9 cellular contexts compared by ENCODE assay signal in genomic region chr16:19086322-19087199, GRCh38. TPM values are rescaled to one million over a fixed set of nuclear protein-coding genes. Genes with fewer than 3 reads are reported as not detected.
DNase-seq lines count a peak whose midpoint lies in the region; ATAC-seq and TF ChIP-seq lines count a peak whose summit lies in the region.
"Had no signal": no experiment of that assay in that cellular context is flagged by ENCODE, and none has a peak within 500 bp of the region (broad histone marks: within the 10 kb centered on the region; RNA-seq: fewer than 3 reads in every experiment).

No MANE protein-coding gene starts in this region.

- DNase-seq in COLO668 (lab: John Stamatoyannopoulos, UW; ENCODE audit: unreplicated experiment) = peak; percentile 92
- peak; percentile 82 for DNase-seq in GM20000 (ENCODE audit: low spot score)
- DNase-seq in Jurkat, Clone E6-1 (ENCODE audit: low read depth, low spot score) = peak; percentile 30
- DNase-seq in Peyer's patch = peak; percentile 71 to 93 (median 92)
- DNase-seq in fibroblast of the aortic adventitia (ENCODE audit: low read depth) = peak; percentile 87
- peak; percentile 92 for DNase-seq in nephron progenitor cell
- peak; percentile 27 to 76 (median 62) for DNase-seq in stimulated activated naive CD4-positive, alpha-beta T cell (lab: John Stamatoyannopoulos, UW)

- H3K9me3 Mint-ChIP-seq in activated T-helper 17 cell treated with anti-CD3 and anti-CD28 coated beads, Interleukin-2, amount 50 U/mL, for 72 hours = no peaks in the 10 kb centered on the region
- H3K9me3 Mint-ChIP-seq in nephron progenitor cell = peaks cover 8% of the 10 kb centered on the region

- peak; percentile 99 for ATAC-seq in activated T-helper 17 cell treated with anti-CD3 and anti-CD28 coated beads, Interleukin-2, amount 50 U/mL, for 72 hours (replicated peaks)

- TF ChIP-seq CTCF in GM20000 (IDR thresholded peaks at IDR 0.05; ENCODE audit: extremely low read depth, missing control alignments) = peak; percentile 87
- peak; percentile 84 to 99 (median 99) for TF ChIP-seq CTCF in Peyer's patch (IDR thresholded peaks at IDR 0.05)
- peak; percentile 88 for TF ChIP-seq CTCF in fibroblast of the aortic adventitia (IDR thresholded peaks at IDR 0.05; ENCODE audit: insufficient read depth, low read length)
- peak; percentile 99 for TF ChIP-seq CTCF in nephron progenitor cell (IDR thresholded peaks at IDR 0.05)

- H3K4me3 Mint-ChIP-seq in activated T-helper 17 cell treated with anti-CD3 and anti-CD28 coated beads, Interleukin-2, amount 50 U/mL, for 72 hours = peak overlapping the region; percentile 52
- H3K4me3 Mint-ChIP-seq in nephron progenitor cell = peak overlapping the region; percentile 77

- peaks cover 8% of the 10 kb centered on the region for H3K27me3 Mint-ChIP-seq in activated T-helper 17 cell treated with anti-CD3 and anti-CD28 coated beads, Interleukin-2, amount 50 U/mL, for 72 hours
- H3K27me3 Mint-ChIP-seq in nephron progenitor cell (ENCODE audit: low read depth, poor library complexity) = peaks cover 22% of the 10 kb centered on the region

- H3K4me1 ChIP-seq in Peyer's patch = peaks cover 0 to 11% (median 1%) of the 10 kb centered on the region in 4 donors

- H3K36me3 ChIP-seq in Peyer's patch = peaks cover 0 to 5% (median 0%) of the 10 kb centered on the region in 3 donors

- H3K9me3 ChIP-seq in Peyer's patch = no peaks in the 10 kb centered on the region

- H3K36me3 Mint-ChIP-seq in activated T-helper 17 cell treated with anti-CD3 and anti-CD28 coated beads, Interleukin-2, amount 50 U/mL, for 72 hours (ENCODE audit: low read depth) = peaks cover 7% of the 10 kb centered on the region
- peaks cover 17% of the 10 kb centered on the region for H3K36me3 Mint-ChIP-seq in nephron progenitor cell (ENCODE audit: low read depth)

- no peaks in the 10 kb centered on the region for H3K27me3 ChIP-seq in Peyer's patch

- H3K4me1 Mint-ChIP-seq in activated T-helper 17 cell treated with anti-CD3 and anti-CD28 coated beads, Interleukin-2, amount 50 U/mL, for 72 hours = no peaks in the 10 kb centered on the region
- peaks cover 7% of the 10 kb centered on the region for H3K4me1 Mint-ChIP-seq in nephron progenitor cell

- TF ChIP-seq POLR2A in Peyer's patch (IDR thresholded peaks at IDR 0.05) = no peak

- H3K27ac ChIP-seq in Peyer's patch = peak overlapping the region in 3 of 4 donors; percentile 19 to 67 (median 52)
- H3K27ac ChIP-seq: epithelial cell of prostate had no signal

- H3K4me3 ChIP-seq in Jurkat, Clone E6-1 (ENCODE audit: low read length) = no peak overlapping the region
- H3K4me3 ChIP-seq in Peyer's patch (peak overlapping the region; percentile 14 to 58 (median 41)), fibroblast of the aortic adventitia (ENCODE audit: low read depth, low read length) (peak overlapping the region; percentile 68)

- H3K27ac Mint-ChIP-seq in activated T-helper 17 cell treated with anti-CD3 and anti-CD28 coated beads, Interleukin-2, amount 50 U/mL, for 72 hours = no peak overlapping the region
- no peak overlapping the region for H3K27ac Mint-ChIP-seq in nephron progenitor cell

RNA-seq across cellular contexts. Expression of gene COQ7, which starts 19.1 kb away (rescaled TPM):
- polyA plus RNA-seq in Jurkat, Clone E6-1 (2012; ENCODE audit: insufficient read depth, insufficient read length) = 27.3 TPM
- total RNA-seq in Peyer's patch (10 to 100 TPM; 16.5 to 29.1 (median 20.6) TPM), fibroblast of the aortic adventitia (ENCODE audit: low replicate concordance) (8.0 and 12.7 TPM in 2 replicates)
- 10 to 100 TPM; 11.6 to 18.2 TPM for total RNA-seq in activated T-helper 17 cell treated with anti-CD3 and anti-CD28 coated beads, Interleukin-2, amount 50 U/mL, for 72 hours

RNA-seq across cellular contexts. Expression of gene ITPRIPL2, which starts 27.2 kb away (rescaled TPM):
- polyA plus RNA-seq in Jurkat, Clone E6-1 (2012; ENCODE audit: insufficient read depth, insufficient read length) = not detected
- total RNA-seq in Peyer's patch (10 to 100 TPM; 23.6 to 38.9 (median 32.5) TPM), fibroblast of the aortic adventitia (ENCODE audit: low replicate concordance) (41.1 and 60.1 TPM in 2 replicates)
- total RNA-seq in activated T-helper 17 cell treated with anti-CD3 and anti-CD28 coated beads, Interleukin-2, amount 50 U/mL, for 72 hours = 1 to 10 TPM; 5.8 to 6.9 TPM

Comparison
In these comparisons a context has a peak if more than half of its experiments do, and no peak if none do; other contexts are left out.
1. DNase-seq: peak in every context shown above with its lines; median percentile 92 in COLO668; 92 in Peyer's patch; 92 in nephron progenitor cell; 87 in fibroblast of the aortic adventitia; 82 in GM20000; 62 in stimulated activated naive CD4-positive, alpha-beta T cell; 30 in Jurkat, Clone E6-1.